Comparison of ENCODE assay signal across 19 cellular contexts in the genomic region with DNA sequence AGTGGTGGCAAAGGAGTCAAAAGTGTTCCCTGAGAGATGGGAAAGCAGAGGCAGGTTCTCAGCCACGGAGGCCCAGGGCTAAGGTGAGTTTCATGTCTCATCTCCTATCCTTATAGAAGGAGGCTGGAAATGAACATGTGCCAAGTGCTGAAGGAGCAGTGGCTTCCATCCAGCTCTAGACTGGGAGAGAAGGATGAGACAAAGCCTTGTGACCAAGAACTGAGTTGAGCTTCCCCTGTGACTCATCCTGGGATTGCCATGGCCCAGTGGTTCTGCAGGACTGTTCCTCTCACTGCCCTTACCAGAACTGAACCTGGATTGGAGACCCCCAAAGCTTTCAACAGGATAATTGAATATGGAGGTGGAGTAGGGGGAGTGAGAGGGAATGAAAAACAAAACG. TPM values are rescaled to one million over a fixed set of nuclear protein-coding genes. Genes with fewer than 3 reads are reported as not detected.
DNase-seq lines count a peak whose midpoint lies in the region; ATAC-seq, FAIRE-seq and TF ChIP-seq lines count a peak whose summit lies in the region.
"Had no signal": no experiment of that assay in that cellular context is flagged by ENCODE, and none has a peak within 500 bp of the region (broad histone marks: within the 10 kb centered on the region; RNA-seq: fewer than 3 reads in every experiment).

No MANE protein-coding gene starts in this region.

- H3K4me3 ChIP-seq in PC-3 (ENCODE audit: low read length), result no peak overlapping the region
- H3K4me3 ChIP-seq: BLaER1, dorsolateral prefrontal cortex, gastroesophageal sphincter had no signal

- BruUV-seq in PC-3 (replicated peaks; lab: Mats Ljungman, UMichigan), result no TSS peak

- intact Hi-C loops in PC-3 (cut with micrococcal nuclease), result no loop called here

- H3K9me3 ChIP-seq in PC-3 (ENCODE audit: low read length), result no peaks in the 10 kb centered on the region
- H3K9me3 ChIP-seq: BLaER1, gastroesophageal sphincter had no signal

- no peaks in the 10 kb centered on the region for H3F3A ChIP-seq in PC-3 (ENCODE audit: low read length, unreplicated experiment)

- CTCF ChIA-PET in PC-3 (lab: Charles Lee), result no interaction called here

- H3K79me2 ChIP-seq in PC-3 (ENCODE audit: low read length), result no peaks in the 10 kb centered on the region

- POLR2A ChIA-PET in PC-3 (lab: Charles Lee; ENCODE audit: unreplicated experiment), result no interaction called here

- H3K4me1 ChIP-seq in PC-3 (ENCODE audit: insufficient read depth, low read length), result no peaks in the 10 kb centered on the region
- H3K4me1 ChIP-seq: BLaER1, gastroesophageal sphincter had no signal

- H3K4me2 ChIP-seq in PC-3 (ENCODE audit: low read length), result no peak overlapping the region
- H3K4me2 ChIP-seq: BLaER1 had no signal

- H2AFZ ChIP-seq in PC-3 (ENCODE audit: low read length), result no peak overlapping the region

- H3K36me3 ChIP-seq in PC-3 (ENCODE audit: low read depth, low read length), result no peaks in the 10 kb centered on the region
- H3K36me3 ChIP-seq: BLaER1, gastroesophageal sphincter, WERI-Rb-1 had no signal

- DNase-seq in EL, result peak; percentile 50
- peak; percentile 33 for DNase-seq in PC-3
- peak; percentile 48 for DNase-seq in epithelial cell of prostate (ENCODE audit: low read depth, low spot score)
- peak; percentile 19 for DNase-seq in myocyte (ENCODE audit: low read depth)
- no peak for DNase-seq in D721Med (ENCODE audit: insufficient read length, low spot score)
- no peak for DNase-seq in NCI-H774 (lab: John Stamatoyannopoulos, UW)
- DNase-seq: activated gamma-delta T cell, DMS79, dorsolateral prefrontal cortex, kidney, NCI-H345, posterior cingulate gyrus, SW 1271, WERI-Rb-1 had no signal

- no peak overlapping the region for H3K9ac ChIP-seq in PC-3 (ENCODE audit: low read length)
- H3K9ac ChIP-seq: BLaER1 had no signal

- no peak for FAIRE-seq in D721Med (lab: Jason Lieb, UNC)

- H3K27ac ChIP-seq in PC-3 (ENCODE audit: low read length) (no peak overlapping the region), epithelial cell of prostate (peak overlapping the region; percentile 34)
- H3K27ac ChIP-seq: BLaER1, dorsolateral prefrontal cortex, gastroesophageal sphincter, WERI-Rb-1 had no signal

- TF ChIP-seq CTCF in PC-3 (conservative IDR thresholded peaks at IDR 0.05; ENCODE audit: low read depth, low read length) (no peak), D721Med (IDR thresholded peaks at IDR 0.05; ENCODE audit: insufficient read depth, missing control alignments) (no peak)

- no peaks in the 10 kb centered on the region for H4K20me1 ChIP-seq in PC-3 (ENCODE audit: low read length)
- H4K20me1 ChIP-seq: BLaER1 had no signal

- ATAC-seq in PC-3, result no peak
- ATAC-seq in GM21390 (IDR thresholded peaks at IDR 0.05; ENCODE audit: unreplicated experiment), result no peak
- no peak for ATAC-seq in GM21619 (IDR thresholded peaks at IDR 0.05; ENCODE audit: unreplicated experiment)
- ATAC-seq: gastroesophageal sphincter had no signal

- peaks cover 18% of the 10 kb centered on the region; the same call in 1 of the 2 replicates for H3K27me3 ChIP-seq in PC-3 (ENCODE audit: low read length)
- H3K27me3 ChIP-seq: BLaER1, gastroesophageal sphincter had no signal

- H3K9me2 ChIP-seq in PC-3 (replicated peaks; ENCODE audit: low read length), result no peaks in the 10 kb centered on the region

RNA-seq across cellular contexts. Expression of gene OR9Q1, which starts 16.7 kb away (rescaled TPM):
- not detected in 2 replicates for total RNA-seq in PC-3 (2014; rRNA removed)
- not detected in 2 replicates for total RNA-seq in myocyte
- polyA plus RNA-seq in myocyte (2012), result not detected
- total RNA-seq: gastroesophageal sphincter, kidney, temporal lobe had no signal

RNA-seq across cellular contexts. Expression of gene OR6Q1, which starts 23.8 kb away (rescaled TPM):
- total RNA-seq in PC-3 (2014; rRNA removed), result not detected in 2 replicates
- total RNA-seq in myocyte, result not detected in 2 replicates
- not detected for polyA plus RNA-seq in myocyte (2012)
- total RNA-seq: dorsolateral prefrontal cortex, gastroesophageal sphincter, kidney, temporal lobe had no signal

Comparison
In these comparisons a context has a peak if more than half of its experiments do, and no peak if none do; other contexts are left out.
1. DNase-seq: peak in EL (single experiment), PC-3 (single experiment), epithelial cell of prostate (single experiment) and myocyte (single experiment); none in D721Med (single experiment) and NCI-H774 (single experiment).